18 cellular contexts compared by ENCODE assay signal in the genomic region with DNA sequence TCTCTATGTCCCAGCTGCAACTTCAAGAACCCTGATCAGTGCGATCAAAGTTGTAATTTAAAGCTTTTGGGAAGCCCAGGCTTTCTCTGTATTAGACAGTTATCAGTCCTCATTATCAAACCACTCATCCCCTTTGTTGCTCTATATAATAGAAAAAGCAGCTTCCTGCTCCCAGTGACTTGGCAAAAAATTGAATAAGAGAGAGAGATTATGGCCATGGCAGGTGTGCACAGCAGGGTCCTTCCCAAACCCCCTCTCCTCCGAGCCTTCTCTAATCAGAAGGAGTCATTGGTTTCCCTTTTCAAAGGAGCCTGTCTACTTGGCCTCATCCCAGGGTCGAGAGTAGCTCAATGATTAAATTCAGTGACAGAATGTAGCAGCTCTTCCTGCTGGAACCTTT.
DNase-seq lines count a peak whose midpoint lies in the region; ATAC-seq and TF ChIP-seq lines count a peak whose summit lies in the region.
"Had no signal": no experiment of that assay in that cellular context is flagged by ENCODE, and none has a peak within 500 bp of the region (broad histone marks: within the 10 kb centered on the region; RNA-seq: fewer than 3 reads in every experiment).

No MANE protein-coding gene starts in this region.

- H3K18ac ChIP-seq in IMR-90 (ENCODE audit: low read depth, low read length) = peak overlapping the region; percentile 9; the same call in 1 of the 2 replicates

- peak overlapping the region in 1 of 2 experiments; percentile 56; a peak in 1 of 4 replicates for H4K8ac ChIP-seq in IMR-90 (ENCODE audit: low read depth in 2 of 2, low read length in 2 of 2)

- H3K27ac ChIP-seq in IMR-90 (ENCODE audit: insufficient read depth, low read length) = no peak overlapping the region
- H3K27ac ChIP-seq in spleen = no peak overlapping the region

- no peaks in the 10 kb centered on the region for H4K20me1 ChIP-seq in IMR-90 (ENCODE audit: insufficient read depth, low read length)

- peaks cover 27% of the 10 kb centered on the region for H3K4me1 Mint-ChIP-seq in chondrocyte (ENCODE audit: low read depth)
- H3K4me1 Mint-ChIP-seq in activated naive CD4-positive, alpha-beta T cell treated with anti-CD3 and anti-CD28 coated beads for 36 hours (ENCODE audit: low read depth) = peaks cover 8% of the 10 kb centered on the region
- H3K4me1 Mint-ChIP-seq: IgD-negative memory B cell had no signal

- H3K27me3 Mint-ChIP-seq in chondrocyte (ENCODE audit: low read depth) = no peaks in the 10 kb centered on the region
- H3K27me3 Mint-ChIP-seq in activated naive CD4-positive, alpha-beta T cell treated with anti-CD3 and anti-CD28 coated beads for 36 hours (ENCODE audit: low read depth) = peaks cover 9% of the 10 kb centered on the region

- H4K91ac ChIP-seq in IMR-90 (ENCODE audit: insufficient read depth, low read depth, low read length) = no peak overlapping the region; the same call in 1 of the 2 replicates

- H2BK120ac ChIP-seq in IMR-90 (ENCODE audit: low read depth, low read length) = peak overlapping the region; percentile 61

- WGBS in IMR-90 (ENCODE audit: extremely low coverage in 2 of 2, insufficient read length in 1 of 2), 2 experiments = no CpG with 5 or more reads among the region's 3 CpGs
- 13 to 23% (median 17%) methylated on average over 3 of the region's 3 CpGs for WGBS in spleen, 5 donors

- no peak overlapping the region for H3K9ac ChIP-seq in IMR-90 (ENCODE audit: low read depth, low read length)

- H4K5ac ChIP-seq in IMR-90 (ENCODE audit: low read depth, low read length) = no peak overlapping the region; the same call in 1 of the 2 replicates

- no peak for TF ChIP-seq POLR2A in IMR-90 (IDR thresholded peaks at IDR 0.05; ENCODE audit: low read depth, low read length)
- TF ChIP-seq POLR2A in spleen (IDR thresholded peaks at IDR 0.05) = no peak

- H2BK15ac ChIP-seq in IMR-90 (ENCODE audit: low read depth, low read length) = peak overlapping the region; percentile 52; the same call in 1 of the 3 replicates

- H3K4ac ChIP-seq in IMR-90 (ENCODE audit: low read depth, low read length) = peak overlapping the region; percentile 67

- H3K4me1 ChIP-seq in IMR-90 (ENCODE audit: control insufficient read depth, insufficient read depth, low read length) = peaks cover 13% of the 10 kb centered on the region
- peaks cover 0 to 2% (median 0%) of the 10 kb centered on the region in 6 donors for H3K4me1 ChIP-seq in spleen

- peak overlapping the region; percentile 55; the same call in 1 of the 2 replicates for H2BK20ac ChIP-seq in IMR-90 (ENCODE audit: low read depth, low read length)

- no peak overlapping the region for H3K4me3 Mint-ChIP-seq in chondrocyte (ENCODE audit: unreplicated experiment)
- no peak overlapping the region for H3K4me3 Mint-ChIP-seq in activated naive CD4-positive, alpha-beta T cell treated with anti-CD3 and anti-CD28 coated beads for 36 hours
- H3K4me3 Mint-ChIP-seq: activated CD4-positive, alpha-beta T cell treated with anti-CD3 and anti-CD28 coated beads, Interleukin-2, amount 10 ng/mL, durations not matched to agents 24 days and 14 days; IgD-negative memory B cell; natural killer cell treated with Interleukin-12 subunit alpha and Interleukin-12 subunit beta and Interleukin-15 and Interleukin-18, amount 100 ng/mL, for 72 hours had no signal

- no peak overlapping the region for H3K23ac ChIP-seq in IMR-90 (ENCODE audit: low read depth, low read length)

- H3K27ac Mint-ChIP-seq in chondrocyte (ENCODE audit: unreplicated experiment) = peak overlapping the region; percentile 41
- no peak overlapping the region for H3K27ac Mint-ChIP-seq in activated naive CD4-positive, alpha-beta T cell treated with anti-CD3 and anti-CD28 coated beads for 36 hours
- H3K27ac Mint-ChIP-seq: activated CD4-positive, alpha-beta T cell treated with anti-CD3 and anti-CD28 coated beads, Interleukin-2, amount 10 ng/mL, durations not matched to agents 24 days and 14 days; IgD-negative memory B cell; natural killer cell treated with Interleukin-12 subunit alpha and Interleukin-12 subunit beta and Interleukin-15 and Interleukin-18, amount 100 ng/mL, for 72 hours had no signal

- no peak for TF ChIP-seq CTCF in IMR-90 (conservative IDR thresholded peaks at IDR 0.05; ENCODE audit: low read depth, low read length)
- no peak for TF ChIP-seq CTCF in chondrocyte (IDR thresholded peaks at IDR 0.05)
- no peak for TF ChIP-seq CTCF in spleen (IDR thresholded peaks at IDR 0.05 in 8 of 11, conservative IDR thresholded peaks at IDR 0.05 in 3 of 11)

- BruUV-seq in IMR-90 (replicated peaks; lab: Mats Ljungman, UMichigan) = no TSS peak

- H3K9me3 ChIP-seq in IMR-90 (ENCODE audit: control insufficient read depth, insufficient read depth, low read length) (peaks cover 2% of the 10 kb centered on the region; the same call in 1 of the 2 replicates), spleen (peaks cover 0 to 20% (median 11%) of the 10 kb centered on the region in 8 donors)

- dilution Hi-C loops in IMR-90 (cut with HindIII; ENCODE audit: low sequenced_read_pairs, unreplicated experiment) = no loop called here

- no peak for ATAC-seq in IMR-90 (ENCODE audit: low read depth)
- ATAC-seq in GM19328 (IDR thresholded peaks at IDR 0.05; ENCODE audit: unreplicated experiment) = no peak
- ATAC-seq: natural killer cell treated with Interleukin-12 subunit alpha and Interleukin-12 subunit beta and Interleukin-15 and Interleukin-18, amount 100 ng/mL, for 72 hours had no signal

- H3K36me3 Mint-ChIP-seq in chondrocyte (ENCODE audit: low read depth) = peaks cover 10% of the 10 kb centered on the region
- peaks cover 8% of the 10 kb centered on the region for H3K36me3 Mint-ChIP-seq in activated naive CD4-positive, alpha-beta T cell treated with anti-CD3 and anti-CD28 coated beads for 36 hours (ENCODE audit: low read depth)
- H3K36me3 Mint-ChIP-seq: IgD-negative memory B cell had no signal

- in situ Hi-C loops in IMR-90 (cut with MboI; ENCODE audit: low sequenced_read_pairs) = no loop called here

- peak overlapping the region; percentile 1 for H2AK9ac ChIP-seq in IMR-90 (replicated peaks; ENCODE audit: low read depth, low read length, poor library complexity)

- CTCF ChIA-PET in IMR-90 (lab: Yijun Ruan, JAX) = interaction anchor here (0.8 kb wide), 1 partner anchor 32 kb away, joined by 3 read pairs; no protein-coding TSS in a partner anchor
- CTCF ChIA-PET in activated naive CD4-positive, alpha-beta T cell treated with anti-CD3 and anti-CD28 coated beads for 36 hours (lab: Charles Lee) = interaction anchor here (1.0 kb wide), 1 partner anchor 20 kb away, joined by 3 read pairs; no protein-coding TSS in a partner anchor

- peaks cover 13% of the 10 kb centered on the region for H3K9me3 Mint-ChIP-seq in chondrocyte (ENCODE audit: low read depth)
- H3K9me3 Mint-ChIP-seq in activated naive CD4-positive, alpha-beta T cell treated with anti-CD3 and anti-CD28 coated beads for 36 hours = peaks cover 9% of the 10 kb centered on the region
- H3K9me3 Mint-ChIP-seq: natural killer cell treated with Interleukin-12 subunit alpha and Interleukin-12 subunit beta and Interleukin-15 and Interleukin-18, amount 100 ng/mL, for 72 hours had no signal

- peak overlapping the region; percentile 64 for H2AFZ ChIP-seq in IMR-90 (replicated peaks; ENCODE audit: low read length, poor library complexity)

- no peak overlapping the region for H3K56ac ChIP-seq in IMR-90 (ENCODE audit: extremely low read depth, insufficient read depth, low read length)

- H3K4me3 ChIP-seq in IMR-90 (ENCODE audit: insufficient read depth, low read depth, low read length) (no peak overlapping the region), spleen (no peak overlapping the region)
- H3K4me3 ChIP-seq: skin epidermis had no signal

- H2BK5ac ChIP-seq in IMR-90 (ENCODE audit: low read depth, low read length, poor library complexity, severe bottlenecking) = peak overlapping the region; percentile 31

- H2AK5ac ChIP-seq in IMR-90 (ENCODE audit: low read depth, low read length) = no peak overlapping the region

- H3K36me3 ChIP-seq in IMR-90 (ENCODE audit: control insufficient read depth, insufficient read depth, low read length) (no peaks in the 10 kb centered on the region), spleen (no peaks in the 10 kb centered on the region)

- H3K4me2 ChIP-seq in IMR-90 (ENCODE audit: low read depth, low read length) = no peak overlapping the region

- no peaks in the 10 kb centered on the region for H3K79me1 ChIP-seq in IMR-90 (ENCODE audit: low read depth in 1 of 2, low read length in 2 of 2)

- no peak for TF ChIP-seq RAD21 in IMR-90 (IDR thresholded peaks at IDR 0.05; ENCODE audit: low read length)

- H3K9me1 ChIP-seq in IMR-90 (ENCODE audit: insufficient read depth, low read length) = peaks cover 11% of the 10 kb centered on the region

- H3K27me3 ChIP-seq in IMR-90 (ENCODE audit: control insufficient read depth, insufficient read depth, low read length) = no peaks in the 10 kb centered on the region
- peaks cover 0 to 4% (median 0%) of the 10 kb centered on the region in 7 donors for H3K27me3 ChIP-seq in spleen (replicated peaks in 1 of 7)

- POLR2A ChIA-PET in IMR-90 (lab: Charles Lee; ENCODE audit: unreplicated experiment) = no interaction called here

- intact Hi-C loops in IMR-90 (cut with micrococcal nuclease) (no loop called here), spleen (cut with DNase I; ENCODE audit: low total_unique reads) (no loop called here)
- intact Hi-C loops in activated naive CD4-positive, alpha-beta T cell treated with anti-CD3 and anti-CD28 coated beads for 36 hours (cut with micrococcal nuclease) = no loop called here

- H3K14ac ChIP-seq in IMR-90 (replicated peaks; ENCODE audit: low read depth, low read length) = 0 out of 2 replicates have a peak overlapping the region, but pooled peaks have one; percentile 53

- DNase-seq in A172 (ENCODE audit: low spot score) (peak; percentile 48), IMR-90 (no peak), NCI-H446 (lab: John Stamatoyannopoulos, UW) (peak; percentile 60 to 88), chondrocyte (ENCODE audit: low spot score) (no peak), HUDEP-2 (lab: John Stamatoyannopoulos, UW; ENCODE audit: unreplicated experiment in 76 of 76) (no peak), spleen (no peak)
- no peak for DNase-seq in activated naive CD4-positive, alpha-beta T cell treated with anti-CD3 and anti-CD28 coated beads for 36 hours
- DNase-seq: activated effector memory CD4-positive, alpha-beta T cell treated with Interleukin-2 at 50 U/mL for 16 hours; central memory CD4-positive, alpha-beta T cell; GDM1; GOT3; kidney glomerular epithelial cell; NCI-H526 treated with DMSO at 0.1 percent for 48 hours had no signal

TF ChIP-seq in IMR-90, 13 proteins besides CTCF, POLR2A, EP300 and RAD21:
- TF ChIP-seq NFE2L2 (IDR thresholded peaks at IDR 0.05; ENCODE audit: low read depth, low read length) (peak; percentile 24; the same call in 1 of the 2 replicates), MAZ (IDR thresholded peaks at IDR 0.05; ENCODE audit: borderline replicate concordance, low read depth, low read length) (no peak), RFX5 (IDR thresholded peaks at IDR 0.05; ENCODE audit: low read depth, low read length) (no peak)

Comparison
In these comparisons a context has a peak if more than half of its experiments do, and no peak if none do; other contexts are left out.
1. DNase-seq: peak in A172 (single experiment) and NCI-H446 (2 of 2); none in IMR-90 (single experiment), chondrocyte (single experiment), HUDEP-2 (0 of 76), spleen (single experiment) and activated naive CD4-positive, alpha-beta T cell treated with anti-CD3 and anti-CD28 coated beads for 36 hours (single experiment).